1 cellular context compared by ENCODE assay signal in the genomic region with DNA sequence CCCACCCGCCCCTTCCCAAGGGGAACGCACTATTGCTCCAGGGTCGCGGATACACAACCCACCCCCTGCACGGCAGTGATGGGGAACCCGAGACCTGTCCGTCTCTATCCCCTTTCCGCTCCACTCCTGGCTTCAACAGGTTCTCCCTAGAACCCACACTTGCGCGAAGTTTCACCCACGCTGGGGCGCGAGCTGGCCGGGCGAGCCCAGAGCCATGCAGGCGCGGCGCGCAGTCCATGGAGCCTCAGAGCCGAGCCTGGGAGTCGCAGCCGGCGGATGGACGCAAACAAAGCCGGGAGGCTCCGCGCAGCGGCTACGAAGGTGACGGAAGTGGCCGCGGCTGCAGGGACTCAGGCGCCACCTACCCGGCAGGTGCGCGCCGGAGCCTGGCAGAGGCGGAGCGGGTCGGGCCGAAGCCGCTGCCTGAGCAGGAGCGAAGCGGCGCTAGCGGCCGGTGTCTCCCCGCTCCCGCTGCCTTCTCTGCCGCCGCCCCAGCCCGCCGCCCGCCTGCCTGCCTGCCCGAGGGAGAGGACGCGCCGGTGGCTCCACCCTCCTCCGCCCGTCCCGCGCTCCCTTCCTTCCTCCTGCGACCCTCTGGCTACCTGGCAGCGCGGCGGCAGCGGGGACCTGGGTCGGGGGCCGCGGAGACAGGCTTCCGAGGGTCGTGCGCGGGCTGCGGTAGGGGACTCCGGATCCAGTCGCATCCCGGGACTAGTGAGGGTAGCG.
TF ChIP-seq lines count a peak whose summit lies in the region.

No MANE protein-coding gene starts in this region.

TF ChIP-seq in liver, 16 proteins besides CTCF, POLR2A, EP300 and RAD21 (continued from another document):
- TF ChIP-seq, protein P1, sequence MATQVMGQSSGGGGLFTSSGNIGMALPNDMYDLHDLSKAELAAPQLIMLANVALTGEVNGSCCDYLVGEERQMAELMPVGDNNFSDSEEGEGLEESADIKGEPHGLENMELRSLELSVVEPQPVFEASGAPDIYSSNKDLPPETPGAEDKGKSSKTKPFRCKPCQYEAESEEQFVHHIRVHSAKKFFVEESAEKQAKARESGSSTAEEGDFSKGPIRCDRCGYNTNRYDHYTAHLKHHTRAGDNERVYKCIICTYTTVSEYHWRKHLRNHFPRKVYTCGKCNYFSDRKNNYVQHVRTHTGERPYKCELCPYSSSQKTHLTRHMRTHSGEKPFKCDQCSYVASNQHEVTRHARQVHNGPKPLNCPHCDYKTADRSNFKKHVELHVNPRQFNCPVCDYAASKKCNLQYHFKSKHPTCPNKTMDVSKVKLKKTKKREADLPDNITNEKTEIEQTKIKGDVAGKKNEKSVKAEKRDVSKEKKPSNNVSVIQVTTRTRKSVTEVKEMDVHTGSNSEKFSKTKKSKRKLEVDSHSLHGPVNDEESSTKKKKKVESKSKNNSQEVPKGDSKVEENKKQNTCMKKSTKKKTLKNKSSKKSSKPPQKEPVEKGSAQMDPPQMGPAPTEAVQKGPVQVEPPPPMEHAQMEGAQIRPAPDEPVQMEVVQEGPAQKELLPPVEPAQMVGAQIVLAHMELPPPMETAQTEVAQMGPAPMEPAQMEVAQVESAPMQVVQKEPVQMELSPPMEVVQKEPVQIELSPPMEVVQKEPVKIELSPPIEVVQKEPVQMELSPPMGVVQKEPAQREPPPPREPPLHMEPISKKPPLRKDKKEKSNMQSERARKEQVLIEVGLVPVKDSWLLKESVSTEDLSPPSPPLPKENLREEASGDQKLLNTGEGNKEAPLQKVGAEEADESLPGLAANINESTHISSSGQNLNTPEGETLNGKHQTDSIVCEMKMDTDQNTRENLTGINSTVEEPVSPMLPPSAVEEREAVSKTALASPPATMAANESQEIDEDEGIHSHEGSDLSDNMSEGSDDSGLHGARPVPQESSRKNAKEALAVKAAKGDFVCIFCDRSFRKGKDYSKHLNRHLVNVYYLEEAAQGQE (IDR thresholded peaks at IDR 0.05): no peak
- no peak for TF ChIP-seq HNF4A (conservative IDR thresholded peaks at IDR 0.05)
- no peak for TF ChIP-seq MAX (IDR thresholded peaks at IDR 0.05)
- TF ChIP-seq FOXA1 (IDR thresholded peaks at IDR 0.05): no peak
- TF ChIP-seq FOXA2 (IDR thresholded peaks at IDR 0.05): no peak
